ENCODE assay signal across 8 cellular contexts in the genomic region with DNA sequence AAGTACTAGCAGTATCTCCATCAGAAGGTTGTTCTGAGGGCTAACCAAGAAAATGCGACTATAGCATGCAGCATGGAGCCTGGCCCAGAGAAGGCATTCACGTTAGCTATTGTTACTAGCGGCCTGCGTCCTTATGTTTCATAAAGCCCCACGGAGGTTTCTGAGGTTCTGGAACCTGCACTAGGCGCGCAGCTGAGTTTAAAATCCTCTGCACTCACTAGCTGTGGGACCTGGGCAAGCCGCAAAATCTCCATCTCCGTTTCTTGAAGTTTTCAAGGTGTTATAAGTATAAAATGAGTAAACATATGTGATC. TPM values are rescaled to one million over a fixed set of nuclear protein-coding genes. Genes with fewer than 3 reads are reported as not detected.
DNase-seq lines count a peak whose midpoint lies in the region; ATAC-seq and TF ChIP-seq lines count a peak whose summit lies in the region.

No MANE protein-coding gene starts in this region.

- POLR2A ChIA-PET in HCT116 (lab: Charles Lee) = interaction anchor here (1.1 kb wide), 1 partner anchor 67 kb away, joined by 4 read pairs; no protein-coding TSS in a partner anchor

- H3K27ac Mint-ChIP-seq in immature natural killer cell = peak overlapping the region; percentile 73 to 91 (median 88)

- RAD21 ChIA-PET in HCT116 (lab: Charles Lee; ENCODE audit: low non-redundant PET in 1 of 2, low total read pairs in 2 of 2, uncharacterized antibody in 2 of 2, unreplicated experiment in 2 of 2) = no interaction called here

- H3K36me3 Mint-ChIP-seq in immature natural killer cell = no peaks in the 10 kb centered on the region

- H2AFZ ChIP-seq in HCT116 (ENCODE audit: low read depth, low read length, poor library complexity, severe bottlenecking) = peak overlapping the region; percentile 81

- peaks cover 21% of the 10 kb centered on the region for H3K79me2 ChIP-seq in HCT116 (ENCODE audit: insufficient read depth, low read length)

- H3K27me3 Mint-ChIP-seq in immature natural killer cell (ENCODE audit: low read depth in 3 of 3) = peaks cover 3 to 9% (median 5%) of the 10 kb centered on the region in 3 donors

- H3K9me2 ChIP-seq in HCT116 (ENCODE audit: insufficient read depth) = no peaks in the 10 kb centered on the region

- intact Hi-C loops in HCT116 (cut with micrococcal nuclease) (no loop called here), adrenal gland (cut with DNase I) (no loop called here)

- H3K4me1 ChIP-seq in HCT116 (ENCODE audit: control insufficient read depth in 1 of 2, insufficient read depth in 2 of 2, low read length in 2 of 2) (peaks cover 11 to 26% of the 10 kb centered on the region in 2 experiments; a peak in 3 of 4 replicates), adrenal gland (replicated peaks in 1 of 2) (peaks cover 15 to 28% of the 10 kb centered on the region in 2 donors)

- no peaks in the 10 kb centered on the region for H3K36me3 ChIP-seq in HCT116 (ENCODE audit: control insufficient read depth in 1 of 2, insufficient read depth in 2 of 2, low read length in 2 of 2)
- H3K36me3 ChIP-seq in adrenal gland (replicated peaks in 1 of 2) = no peaks in the 10 kb centered on the region

- peak overlapping the region; percentile 96 for H3K4me2 ChIP-seq in HCT116 (ENCODE audit: low read length)

- H3K27me3 ChIP-seq in HCT116 (ENCODE audit: insufficient read depth, low read length) = no peaks in the 10 kb centered on the region
- H3K27me3 ChIP-seq in adrenal gland = no peaks in the 10 kb centered on the region

- no peaks in the 10 kb centered on the region for H4K20me1 ChIP-seq in HCT116 (ENCODE audit: insufficient read depth)

- 3 to 8% (median 5%) methylated on average over 5 to 9 of the region's 9 CpGs for WGBS in adrenal gland, 4 donors

- CTCF ChIA-PET in HCT116 (lab: Charles Lee) = no interaction called here

- peak overlapping the region; percentile 93 to 97 (median 94) for H3K4me3 Mint-ChIP-seq in immature natural killer cell

- TF ChIP-seq POLR2A in HCT116 (IDR thresholded peaks at IDR 0.05; ENCODE audit: borderline replicate concordance, extremely low read depth, insufficient read depth, insufficient read length) = no peak
- TF ChIP-seq POLR2A in adrenal gland (IDR thresholded peaks at IDR 0.05) = no peak

- H3K4me1 Mint-ChIP-seq in immature natural killer cell = peaks cover 22 to 44% of the 10 kb centered on the region in 2 donors

- BruUV-seq in HCT116 (replicated peaks; lab: Mats Ljungman, UMichigan) = no TSS peak

- peak overlapping the region; percentile 72 for H3K9ac ChIP-seq in HCT116 (ENCODE audit: low read length)

- TF ChIP-seq CTCF in HCT116 (IDR thresholded peaks at IDR 0.05 in 2 of 3, conservative IDR thresholded peaks at IDR 0.05 in 1 of 3; ENCODE audit: borderline replicate concordance in 1 of 3, insufficient read depth in 1 of 3, low read depth in 2 of 3, low read length in 2 of 3) (no peak), adrenal gland (IDR thresholded peaks at IDR 0.05) (no peak), omental fat pad (IDR thresholded peaks at IDR 0.05) (no peak)

- H3K9me3 ChIP-seq in HCT116 (ENCODE audit: control insufficient read depth in 1 of 2, insufficient read depth in 1 of 2, low read depth in 1 of 2, low read length in 2 of 2) = no peaks in the 10 kb centered on the region
- no peaks in the 10 kb centered on the region for H3K9me3 ChIP-seq in adrenal gland (replicated peaks in 1 of 3)

- no peak for TF ChIP-seq RAD21 in HCT116 (IDR thresholded peaks at IDR 0.05; ENCODE audit: low read depth)

- H3K27ac ChIP-seq in HCT116 (ENCODE audit: low read depth, low read length) (no peak overlapping the region), adrenal gland (peak overlapping the region in 4 of 5 donors; percentile 72 to 89 (median 86))

- H3K4me3 ChIP-seq in HCT116 (replicated peaks in 1 of 2; ENCODE audit: low read depth in 1 of 2, low read length in 2 of 2) (peak overlapping the region; percentile 70 to 92), adrenal gland (peak overlapping the region; percentile 70 to 99 (median 90))

- no peak; the same call in 1 of the 2 replicates for ATAC-seq in HCT116
- no peak for ATAC-seq in omental fat pad (ENCODE audit: low FRiP score)

- no peaks in the 10 kb centered on the region for H3K9me3 Mint-ChIP-seq in immature natural killer cell

- DNase-seq in AG20443 (ENCODE audit: low spot score) (peak; percentile 29), HCT116 (ENCODE audit: low read depth, low spot score) (no peak), adrenal gland (peak in 2 of 7 donors; percentile 18 to 26), immature natural killer cell (no peak), stromal cell of bone marrow (ENCODE audit: low read depth) (peak; percentile 6), omental fat pad (ENCODE audit: low spot score) (no peak), NOMO-1 treated with DMSO at 0.1 percent for 48 hours (lab: John Stamatoyannopoulos, UW; ENCODE audit: unreplicated experiment) (no peak)
- DNase-seq in stimulated activated CD8-positive, alpha-beta memory T cell treated with anti-CD3 and anti-CD28 coated beads, Interleukin-4, amount 100 ng/mL, for 48 hours = no peak

TF ChIP-seq in HCT116, 20 proteins besides CTCF, POLR2A, EP300 and RAD21 (continues in another document):
- TF ChIP-seq TCF7L2 (IDR thresholded peaks at IDR 0.05; ENCODE audit: borderline replicate concordance, extremely low read depth, insufficient read depth, insufficient read length) = no peak
- no peak for TF ChIP-seq EGR1 (IDR thresholded peaks at IDR 0.05; ENCODE audit: low read depth)
- TF ChIP-seq CEBPB (IDR thresholded peaks at IDR 0.05; ENCODE audit: low read depth) = no peak
- TF ChIP-seq, protein P1, sequence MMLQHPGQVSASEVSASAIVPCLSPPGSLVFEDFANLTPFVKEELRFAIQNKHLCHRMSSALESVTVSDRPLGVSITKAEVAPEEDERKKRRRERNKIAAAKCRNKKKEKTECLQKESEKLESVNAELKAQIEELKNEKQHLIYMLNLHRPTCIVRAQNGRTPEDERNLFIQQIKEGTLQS (IDR thresholded peaks at IDR 0.05) = no peak
- TF ChIP-seq ZFX (IDR thresholded peaks at IDR 0.05) = no peak
- TF ChIP-seq SP1 (IDR thresholded peaks at IDR 0.05; ENCODE audit: low read depth) = no peak
- TF ChIP-seq, protein P2, sequence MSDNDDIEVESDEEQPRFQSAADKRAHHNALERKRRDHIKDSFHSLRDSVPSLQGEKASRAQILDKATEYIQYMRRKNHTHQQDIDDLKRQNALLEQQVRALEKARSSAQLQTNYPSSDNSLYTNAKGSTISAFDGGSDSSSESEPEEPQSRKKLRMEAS (IDR thresholded peaks at IDR 0.05) = no peak
- TF ChIP-seq POLR2AphosphoS5 (IDR thresholded peaks at IDR 0.05; ENCODE audit: low read depth, low read length) = no peak
- no peak for TF ChIP-seq ELF1 (IDR thresholded peaks at IDR 0.05; ENCODE audit: borderline replicate concordance, low read depth)
- no peak for TF ChIP-seq FOSL1 (IDR thresholded peaks at IDR 0.05; ENCODE audit: low read depth)
- TF ChIP-seq YY1 (IDR thresholded peaks at IDR 0.05; ENCODE audit: extremely low read depth, insufficient replicate concordance, low read depth, low read length) = no peak
- TF ChIP-seq CBX3 (IDR thresholded peaks at IDR 0.05; ENCODE audit: low read depth) = no peak
- TF ChIP-seq, protein P3, sequence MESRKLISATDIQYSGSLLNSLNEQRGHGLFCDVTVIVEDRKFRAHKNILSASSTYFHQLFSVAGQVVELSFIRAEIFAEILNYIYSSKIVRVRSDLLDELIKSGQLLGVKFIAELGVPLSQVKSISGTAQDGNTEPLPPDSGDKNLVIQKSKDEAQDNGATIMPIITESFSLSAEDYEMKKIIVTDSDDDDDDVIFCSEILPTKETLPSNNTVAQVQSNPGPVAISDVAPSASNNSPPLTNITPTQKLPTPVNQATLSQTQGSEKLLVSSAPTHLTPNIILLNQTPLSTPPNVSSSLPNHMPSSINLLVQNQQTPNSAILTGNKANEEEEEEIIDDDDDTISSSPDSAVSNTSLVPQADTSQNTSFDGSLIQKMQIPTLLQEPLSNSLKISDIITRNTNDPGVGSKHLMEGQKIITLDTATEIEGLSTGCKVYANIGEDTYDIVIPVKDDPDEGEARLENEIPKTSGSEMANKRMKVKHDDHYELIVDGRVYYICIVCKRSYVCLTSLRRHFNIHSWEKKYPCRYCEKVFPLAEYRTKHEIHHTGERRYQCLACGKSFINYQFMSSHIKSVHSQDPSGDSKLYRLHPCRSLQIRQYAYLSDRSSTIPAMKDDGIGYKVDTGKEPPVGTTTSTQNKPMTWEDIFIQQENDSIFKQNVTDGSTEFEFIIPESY (IDR thresholded peaks at IDR 0.05; ENCODE audit: extremely low read depth, insufficient replicate concordance, low read length) = no peak
- TF ChIP-seq, protein P4, sequence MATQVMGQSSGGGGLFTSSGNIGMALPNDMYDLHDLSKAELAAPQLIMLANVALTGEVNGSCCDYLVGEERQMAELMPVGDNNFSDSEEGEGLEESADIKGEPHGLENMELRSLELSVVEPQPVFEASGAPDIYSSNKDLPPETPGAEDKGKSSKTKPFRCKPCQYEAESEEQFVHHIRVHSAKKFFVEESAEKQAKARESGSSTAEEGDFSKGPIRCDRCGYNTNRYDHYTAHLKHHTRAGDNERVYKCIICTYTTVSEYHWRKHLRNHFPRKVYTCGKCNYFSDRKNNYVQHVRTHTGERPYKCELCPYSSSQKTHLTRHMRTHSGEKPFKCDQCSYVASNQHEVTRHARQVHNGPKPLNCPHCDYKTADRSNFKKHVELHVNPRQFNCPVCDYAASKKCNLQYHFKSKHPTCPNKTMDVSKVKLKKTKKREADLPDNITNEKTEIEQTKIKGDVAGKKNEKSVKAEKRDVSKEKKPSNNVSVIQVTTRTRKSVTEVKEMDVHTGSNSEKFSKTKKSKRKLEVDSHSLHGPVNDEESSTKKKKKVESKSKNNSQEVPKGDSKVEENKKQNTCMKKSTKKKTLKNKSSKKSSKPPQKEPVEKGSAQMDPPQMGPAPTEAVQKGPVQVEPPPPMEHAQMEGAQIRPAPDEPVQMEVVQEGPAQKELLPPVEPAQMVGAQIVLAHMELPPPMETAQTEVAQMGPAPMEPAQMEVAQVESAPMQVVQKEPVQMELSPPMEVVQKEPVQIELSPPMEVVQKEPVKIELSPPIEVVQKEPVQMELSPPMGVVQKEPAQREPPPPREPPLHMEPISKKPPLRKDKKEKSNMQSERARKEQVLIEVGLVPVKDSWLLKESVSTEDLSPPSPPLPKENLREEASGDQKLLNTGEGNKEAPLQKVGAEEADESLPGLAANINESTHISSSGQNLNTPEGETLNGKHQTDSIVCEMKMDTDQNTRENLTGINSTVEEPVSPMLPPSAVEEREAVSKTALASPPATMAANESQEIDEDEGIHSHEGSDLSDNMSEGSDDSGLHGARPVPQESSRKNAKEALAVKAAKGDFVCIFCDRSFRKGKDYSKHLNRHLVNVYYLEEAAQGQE (IDR thresholded peaks at IDR 0.05; ENCODE audit: low read depth) = no peak
- no peak for TF ChIP-seq JUND (IDR thresholded peaks at IDR 0.05)
- TF ChIP-seq SRF (IDR thresholded peaks at IDR 0.05; ENCODE audit: low read depth) = no peak

RNA-seq across cellular contexts. Expression of a gene that starts 0.7 kb away (rescaled TPM):
- total RNA-seq in HCT116 (2021; ENCODE audit: unreplicated experiment) = 21.3 TPM
- polyA plus RNA-seq in HCT116 (2012) = 14.5 and 18.7 TPM in 2 replicates
- 10 to 100 TPM; 25.7 to 84.1 (median 59.1) TPM for total RNA-seq in adrenal gland
- polyA plus RNA-seq in adrenal gland = 10 to 100 TPM; 21.5 to 25.9 (median 21.5) TPM
- polyA plus RNA-seq in immature natural killer cell = 10 to 100 TPM; 17.7 to 26.2 (median 18.3) TPM
- 10 to 100 TPM; 27.1 to 37.8 (median 35.1) TPM for total RNA-seq in omental fat pad

Comparison
In these comparisons a context has a peak if more than half of its experiments do, and no peak if none do; other contexts are left out.
1. DNase-seq: peak in AG20443 (single experiment) and stromal cell of bone marrow (single experiment); none in HCT116 (single experiment), immature natural killer cell (0 of 3), omental fat pad (single experiment), stimulated activated CD8-positive, alpha-beta memory T cell treated with anti-CD3 and anti-CD28 coated beads, Interleukin-4, amount 100 ng/mL, for 48 hours (single experiment) and NOMO-1 treated with DMSO at 0.1 percent for 48 hours (single experiment).